In the genomic region with DNA sequence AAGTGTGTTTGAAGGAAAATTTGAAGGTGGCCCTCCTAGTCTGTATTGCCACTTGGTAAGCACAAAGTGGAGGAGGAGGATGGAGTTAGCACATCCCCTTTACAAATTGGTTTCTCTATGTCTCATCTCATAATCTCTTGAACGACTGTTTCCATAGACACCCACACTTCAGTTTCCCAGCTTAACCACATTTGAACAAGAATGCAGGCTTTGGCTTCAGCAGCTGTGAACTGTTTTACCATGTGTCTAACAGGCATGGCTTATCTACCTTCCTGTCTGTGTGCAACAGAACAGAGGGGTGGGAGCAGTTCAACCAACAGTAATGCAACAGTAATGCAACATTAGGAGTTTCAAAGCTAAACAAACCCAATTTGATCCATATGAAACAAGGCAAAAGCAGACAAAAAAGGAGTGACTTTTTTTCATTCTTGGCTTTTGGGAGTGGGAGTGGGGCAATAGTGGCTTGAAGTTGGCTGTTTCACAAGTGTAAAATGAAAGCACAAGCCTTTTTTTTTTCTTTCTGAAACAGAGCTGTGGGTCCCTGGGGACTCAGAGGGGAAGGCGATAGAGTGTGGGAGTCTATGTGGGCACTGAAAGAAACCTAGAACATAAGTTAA, we compare ENCODE assay signal across 8 cellular contexts.
DNase-seq lines count a peak whose midpoint lies in the region; ATAC-seq, FAIRE-seq and TF ChIP-seq lines count a peak whose summit lies in the region.

No MANE protein-coding gene starts in this region.

- TF ChIP-seq POLR2A in lower leg skin (IDR thresholded peaks at IDR 0.05): no peak

- DNase-seq in SJCRH30 (peak; percentile 55 to 76), choroid plexus epithelial cell (ENCODE audit: low read depth) (peak; percentile 4), lower leg skin (ENCODE audit: low spot score in 2 of 2) (no peak), NCI-H510A treated with DMSO at 0.1 percent for 48 hours (lab: John Stamatoyannopoulos, UW) (no peak), cerebellar nuclear complex (lab: John Stamatoyannopoulos, UW) (no peak), HTR-8/SVneo (ENCODE audit: insufficient read length, low spot score) (no peak)

- 30 to 40% methylated on average over 2 of the region's 2 CpGs for WGBS in lower leg skin, 2 donors

- H3K4me3 ChIP-seq in SJCRH30 (peak overlapping the region; percentile 13; the same call in 1 of the 2 replicates), choroid plexus epithelial cell (ENCODE audit: low read depth, low read length) (no peak overlapping the region), lower leg skin (ENCODE audit: low read depth, poor library complexity, severe bottlenecking) (no peak overlapping the region)

- intact Hi-C loops in lower leg skin (cut with DNase I; ENCODE audit: low total_unique reads): no loop called here

- H3K36me3 ChIP-seq in SJCRH30: no peaks in the 10 kb centered on the region

- H3K27me3 ChIP-seq in SJCRH30: no peaks in the 10 kb centered on the region

- TF ChIP-seq CTCF in choroid plexus epithelial cell (conservative IDR thresholded peaks at IDR 0.05; ENCODE audit: low read depth, low read length) (no peak), lower leg skin (IDR thresholded peaks at IDR 0.05) (no peak)

- no peak for FAIRE-seq in HTR-8/SVneo (lab: Jason Lieb, UNC)

- ATAC-seq in GM18867 (IDR thresholded peaks at IDR 0.05; ENCODE audit: unreplicated experiment) (peak; percentile 93), HG02840 (IDR thresholded peaks at IDR 0.05; ENCODE audit: low FRiP score, unreplicated experiment) (peak; percentile 93)

- H3K9me3 ChIP-seq in SJCRH30 (replicated peaks): no peaks in the 10 kb centered on the region; the same call in 1 of the 2 replicates

- H3K4me1 ChIP-seq in SJCRH30: peaks cover 17% of the 10 kb centered on the region

- H3K27ac ChIP-seq in SJCRH30: peak overlapping the region; percentile 74

Comparison
In these comparisons a context has a peak if more than half of its experiments do, and no peak if none do; other contexts are left out.
1. DNase-seq: peak in SJCRH30 (2 of 2) and choroid plexus epithelial cell (single experiment); none in lower leg skin (0 of 2), NCI-H510A treated with DMSO at 0.1 percent for 48 hours (single experiment), cerebellar nuclear complex (0 of 2) and HTR-8/SVneo (single experiment).